In the genomic region with DNA sequence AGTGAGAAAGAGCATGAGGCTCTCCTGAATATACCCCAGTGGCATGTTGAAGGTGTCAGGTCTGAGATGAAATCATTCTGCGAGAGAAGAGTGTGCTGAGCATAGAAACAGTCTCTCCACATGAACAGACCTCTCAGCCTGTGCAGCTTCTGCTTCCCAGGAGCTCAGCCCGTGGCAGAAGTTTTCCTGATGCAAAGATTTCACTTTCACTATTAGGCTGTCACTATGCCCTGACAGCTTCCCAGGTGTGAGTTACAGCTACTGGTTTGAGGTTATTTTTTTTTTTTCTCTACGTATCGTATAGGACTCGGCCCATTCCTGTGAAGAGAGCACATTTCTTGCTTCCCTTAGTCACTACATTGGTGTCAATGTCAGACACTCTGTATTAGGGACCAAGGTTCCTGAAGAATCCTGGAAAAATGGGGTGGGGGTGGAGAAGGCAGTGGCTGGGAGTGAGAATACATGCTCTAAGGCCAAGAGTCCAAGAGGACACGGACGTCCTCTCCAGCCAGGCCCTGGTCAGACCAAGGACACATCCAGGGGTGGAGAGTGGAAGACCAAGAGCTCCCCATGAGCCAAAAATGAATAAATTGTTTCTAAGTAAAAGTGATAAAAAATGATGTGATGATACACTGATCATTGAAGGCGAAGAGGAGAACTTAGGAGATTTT, we compare ENCODE assay signal across 19 cellular contexts.
DNase-seq lines count a peak whose midpoint lies in the region; ATAC-seq and TF ChIP-seq lines count a peak whose summit lies in the region.
"Had no signal": no experiment of that assay in that cellular context is flagged by ENCODE, and none has a peak within 500 bp of the region (broad histone marks: within the 10 kb centered on the region; RNA-seq: fewer than 3 reads in every experiment).

No MANE protein-coding gene starts in this region.

- no peak overlapping the region for H3K4me3 Mint-ChIP-seq in WTC11
- H3K4me3 Mint-ChIP-seq in nephron progenitor cell: no peak overlapping the region
- H3K4me3 Mint-ChIP-seq: CD4-positive, alpha-beta T cell had no signal

- TF ChIP-seq CTCF in WTC11 (IDR thresholded peaks at IDR 0.05): no peak
- no peak for TF ChIP-seq CTCF in nephron progenitor cell (IDR thresholded peaks at IDR 0.05)

- peak overlapping the region; percentile 49; the same call in 1 of the 2 replicates for H3K27ac Mint-ChIP-seq in WTC11
- H3K27ac Mint-ChIP-seq in nephron progenitor cell: peak overlapping the region; percentile 55
- H3K27ac Mint-ChIP-seq: CD4-positive, alpha-beta T cell had no signal

- intact Hi-C loops in left colon (cut with DNase I, micrococcal nuclease): no loop called here

- no peaks in the 10 kb centered on the region for H3K9me3 Mint-ChIP-seq in WTC11
- no peaks in the 10 kb centered on the region for H3K9me3 Mint-ChIP-seq in nephron progenitor cell
- H3K9me3 Mint-ChIP-seq: CD4-positive, alpha-beta T cell had no signal

- CTCF ChIA-PET in WTC11 (lab: Charles Lee): interaction anchor here (0.7 kb wide), 1 partner anchor 104 kb away, joined by 3 read pairs; no protein-coding TSS in a partner anchor

- DNase-seq in WTC11 (ENCODE audit: low spot score) (no peak), left colon (no peak), nephron progenitor cell (no peak), ecto neural progenitor cell (ENCODE audit: low spot score) (no peak), OCI-M2 (lab: John Stamatoyannopoulos, UW; ENCODE audit: unreplicated experiment) (no peak)
- DNase-seq in activated CD8-positive, alpha-beta memory T cell treated with anti-CD3 and anti-CD28 coated beads for 24 hours: no peak
- DNase-seq: AML-193; Calu3; CD4-positive, alpha-beta T cell; DMS79; GDM1; KG1; NCI-H1092; NCI-H2227 treated with DMSO at 0.1 percent for 48 hours; NCI-H526; PC-3; SK-N-SH had no signal

- H3K36me3 Mint-ChIP-seq in WTC11 (no peaks in the 10 kb centered on the region), nephron progenitor cell (ENCODE audit: low read depth) (no peaks in the 10 kb centered on the region)

- H3K27me3 Mint-ChIP-seq in WTC11 (ENCODE audit: low read depth): no peaks in the 10 kb centered on the region
- H3K27me3 Mint-ChIP-seq in nephron progenitor cell (ENCODE audit: low read depth, poor library complexity): peaks cover 6% of the 10 kb centered on the region
- H3K27me3 Mint-ChIP-seq: CD4-positive, alpha-beta T cell had no signal

- H3K4me1 Mint-ChIP-seq in WTC11: no peaks in the 10 kb centered on the region
- peaks cover 26% of the 10 kb centered on the region for H3K4me1 Mint-ChIP-seq in nephron progenitor cell

- ATAC-seq in GM21447 (IDR thresholded peaks at IDR 0.05; ENCODE audit: unreplicated experiment) (peak; percentile 29), WTC11 (no peak), left colon (peak; percentile 76), HG03469 (IDR thresholded peaks at IDR 0.05; ENCODE audit: unreplicated experiment) (no peak)
- ATAC-seq: PC-3 had no signal

- POLR2A ChIA-PET in WTC11 (lab: Charles Lee): interaction anchor here (0.7 kb wide), 1 partner anchor 367 kb away, joined by 4 read pairs; no protein-coding TSS in a partner anchor

TF ChIP-seq in WTC11, 78 proteins besides CTCF, POLR2A, EP300 and RAD21:
- TF ChIP-seq NFYB (CRISPR knock-in tag; conservative IDR thresholded peaks at IDR 0.05; ENCODE audit: low read depth) (no peak), SMAD4 (CRISPR knock-in tag; IDR thresholded peaks at IDR 0.05) (no peak), NR2C2 (CRISPR knock-in tag; IDR thresholded peaks at IDR 0.05) (no peak), ZBTB43 (CRISPR knock-in tag; IDR thresholded peaks at IDR 0.05) (no peak), RELA (CRISPR knock-in tag; IDR thresholded peaks at IDR 0.05; ENCODE audit: borderline replicate concordance) (no peak), SP1 (CRISPR knock-in tag; conservative IDR thresholded peaks at IDR 0.05) (no peak), NFE2L1 (CRISPR knock-in tag; IDR thresholded peaks at IDR 0.05) (no peak), ZNF671 (CRISPR knock-in tag; IDR thresholded peaks at IDR 0.05) (no peak), TEAD1 (CRISPR knock-in tag; IDR thresholded peaks at IDR 0.05) (no peak), PRRX2 (CRISPR knock-in tag; IDR thresholded peaks at IDR 0.05) (no peak), ZNF219 (CRISPR knock-in tag; IDR thresholded peaks at IDR 0.05; ENCODE audit: borderline replicate concordance) (no peak)

Comparison
In these comparisons a context has a peak if more than half of its experiments do, and no peak if none do; other contexts are left out.
1. ATAC-seq: peak in GM21447 (single experiment) and left colon (single experiment); none in WTC11 (single experiment) and HG03469 (single experiment).